In the genomic region with DNA sequence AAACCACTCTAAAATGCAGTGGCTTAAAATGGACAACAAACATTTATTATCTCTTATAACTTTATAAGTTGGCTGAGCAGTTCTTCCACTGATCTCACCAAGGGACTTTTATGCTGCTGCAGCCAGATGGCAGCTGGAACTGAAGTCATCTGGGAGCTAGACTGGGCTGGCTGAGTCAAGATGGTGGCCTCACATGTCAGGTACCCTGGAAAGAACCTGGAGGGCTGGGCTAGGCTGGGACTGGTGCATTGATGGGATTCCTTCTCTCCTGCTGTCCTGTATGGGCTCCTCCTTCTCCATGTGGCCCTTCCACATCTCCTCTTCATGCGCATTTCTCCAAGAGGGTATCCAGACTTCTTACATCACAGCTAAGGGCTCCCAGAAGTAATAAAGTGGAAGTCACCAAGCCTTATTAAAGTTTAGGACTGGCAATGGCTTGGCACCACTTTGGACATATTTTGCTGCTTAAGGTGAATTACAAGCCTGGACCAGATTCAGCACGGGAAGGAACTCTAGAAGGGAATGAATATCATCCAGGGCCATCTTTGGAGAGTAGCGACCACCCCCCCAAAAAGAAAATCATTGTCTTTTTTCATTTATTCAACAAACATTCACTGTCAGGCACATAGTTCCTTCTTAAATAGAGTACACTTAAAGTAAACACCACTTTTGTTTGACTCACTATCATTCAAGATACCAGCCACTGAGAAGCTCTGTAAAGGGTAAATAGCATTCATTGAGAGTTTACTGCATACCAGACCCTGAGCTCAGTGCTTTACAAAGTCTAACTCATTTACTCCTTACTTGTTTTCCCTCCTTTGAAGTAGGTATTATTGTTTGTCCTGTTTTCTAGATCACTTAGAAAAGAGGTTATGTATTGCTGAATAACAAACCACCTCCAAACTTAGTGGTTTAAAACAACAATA, we compare ENCODE assay signal across 16 cellular contexts.
DNase-seq lines count a peak whose midpoint lies in the region; ATAC-seq, FAIRE-seq and TF ChIP-seq lines count a peak whose summit lies in the region.
"Had no signal": no experiment of that assay in that cellular context is flagged by ENCODE, and none has a peak within 500 bp of the region (broad histone marks: within the 10 kb centered on the region; RNA-seq: fewer than 3 reads in every experiment).

No MANE protein-coding gene starts in this region.

- H3K9me3 ChIP-seq in Caco-2: peaks cover 11% of the 10 kb centered on the region
- H3K9me3 ChIP-seq in prostate gland: no peaks in the 10 kb centered on the region
- no peaks in the 10 kb centered on the region for H3K9me3 ChIP-seq in pancreas
- H3K9me3 ChIP-seq: BE2C, body of pancreas had no signal

- H3K36me3 ChIP-seq in Caco-2 (ENCODE audit: control insufficient read depth, insufficient read depth, low read length) (no peaks in the 10 kb centered on the region), prostate gland (no peaks in the 10 kb centered on the region), pancreas (no peaks in the 10 kb centered on the region)
- H3K36me3 ChIP-seq: BE2C, esophagus squamous epithelium had no signal

- peaks cover 6% of the 10 kb centered on the region for H3K9me3 Mint-ChIP-seq in Caco-2 (ENCODE audit: unreplicated experiment)
- H3K9me3 Mint-ChIP-seq in progenitor cell of endocrine pancreas (ENCODE audit: low read depth): peaks cover 7% of the 10 kb centered on the region

- peak overlapping the region; percentile 89 for H3K27ac Mint-ChIP-seq in Caco-2 (ENCODE audit: unreplicated experiment)
- no peak overlapping the region for H3K27ac Mint-ChIP-seq in progenitor cell of endocrine pancreas
- H3K27ac Mint-ChIP-seq: WTC11 had no signal

- H3K4me3 ChIP-seq in Caco-2 (ENCODE audit: low read depth, low read length) (no peak overlapping the region), prostate gland (no peak overlapping the region), pancreas (no peak overlapping the region)
- H3K4me3 ChIP-seq: body of pancreas, esophagus squamous epithelium had no signal

- H3K4me3 Mint-ChIP-seq in Caco-2 (ENCODE audit: unreplicated experiment) (no peak overlapping the region), progenitor cell of endocrine pancreas (ENCODE audit: low read depth) (no peak overlapping the region)
- H3K4me3 Mint-ChIP-seq: WTC11 had no signal

- H3K27me3 Mint-ChIP-seq in Caco-2 (ENCODE audit: insufficient read depth, unreplicated experiment): no peaks in the 10 kb centered on the region
- peaks cover 11% of the 10 kb centered on the region for H3K27me3 Mint-ChIP-seq in progenitor cell of endocrine pancreas

- H3K27me3 ChIP-seq in Caco-2 (replicated peaks; ENCODE audit: control insufficient read depth, insufficient read depth, low read length) (no peaks in the 10 kb centered on the region), prostate gland (replicated peaks; ENCODE audit: insufficient read depth) (no peaks in the 10 kb centered on the region), pancreas (no peaks in the 10 kb centered on the region)
- H3K27me3 ChIP-seq: BE2C, body of pancreas, esophagus squamous epithelium had no signal

- no peak for ATAC-seq in pancreas
- ATAC-seq: body of pancreas, left lobe of liver, WTC11 had no signal

- H3K36me3 Mint-ChIP-seq in Caco-2 (ENCODE audit: insufficient read depth, unreplicated experiment) (peaks cover 16% of the 10 kb centered on the region), progenitor cell of endocrine pancreas (ENCODE audit: insufficient read depth) (peaks cover 8% of the 10 kb centered on the region)

- peak; percentile 17 for FAIRE-seq in TTC549 (lab: Jason Lieb, UNC)
- no peak for FAIRE-seq in pancreas (lab: Jason Lieb, UNC)

- POLR2A ChIA-PET in Caco-2 (lab: Charles Lee): interaction anchor here (1.2 to 1.3 kb wide), 3 partner anchors 22 to 138 kb away, joined by 3 to 7 read pairs (median 4); partner anchors contain the start of gene ZFP36L2

- H3K4me1 ChIP-seq in Caco-2 (peaks cover 60% of the 10 kb centered on the region), prostate gland (replicated peaks) (peaks cover 8% of the 10 kb centered on the region), pancreas (peaks cover 0 to 7% (median 0%) of the 10 kb centered on the region in 3 donors)

- 58% methylated on average over 3 of the region's 3 CpGs for whole genome bisulfite sequencing in prostate gland
- 90% methylated on average over 3 of the region's 3 CpGs for WGBS in pancreas, 2 donors

- peaks cover 46% of the 10 kb centered on the region for H3K4me1 Mint-ChIP-seq in Caco-2 (ENCODE audit: low read depth, unreplicated experiment)
- peaks cover 36% of the 10 kb centered on the region for H3K4me1 Mint-ChIP-seq in progenitor cell of endocrine pancreas (ENCODE audit: low read depth)

- H3K27ac ChIP-seq in prostate gland (peak overlapping the region; percentile 79 to 87), pancreas (no peak overlapping the region)

- no peak for TF ChIP-seq POLR2A in prostate gland (IDR thresholded peaks at IDR 0.05)

- BruUV-seq in Caco-2 (replicated peaks; lab: Mats Ljungman, UMichigan): no TSS peak

- CTCF ChIA-PET in Caco-2 (lab: Charles Lee): interaction anchor here (0.6 to 1.4 kb wide), 7 partner anchors 10 to 131 kb away, joined by 3 to 4 read pairs (median 4); no protein-coding TSS in a partner anchor

- peak; percentile 40 to 60 for DNase-seq in Caco-2
- DNase-seq in fibroblast of peridontal ligament (ENCODE audit: extremely low read depth): peak; percentile 58
- DNase-seq in prostate gland (ENCODE audit: low spot score): no peak
- DNase-seq in GDM1 (lab: John Stamatoyannopoulos, UW): no peak
- no peak for DNase-seq in pancreas
- DNase-seq in progenitor cell of endocrine pancreas (ENCODE audit: low spot score, unreplicated experiment): no peak
- no peak for DNase-seq in GM19240 (ENCODE audit: insufficient read length, low spot score)
- DNase-seq: activated T-cell treated with anti-CD3 and anti-CD28 coated beads, Interleukin-2, amount 50 U/mL, for 1 hour; BE2C; body of pancreas; esophagus squamous epithelium; NCI-H1092; NCI-H69 had no signal

- no peak for TF ChIP-seq CTCF in Caco-2 (IDR thresholded peaks at IDR 0.05; ENCODE audit: insufficient read depth in 1 of 2, low read depth in 1 of 2, low read length in 1 of 2, severe bottlenecking in 1 of 2, unreplicated experiment in 1 of 2)
- no peak for TF ChIP-seq CTCF in prostate gland (IDR thresholded peaks at IDR 0.05)
- TF ChIP-seq CTCF in pancreas (IDR thresholded peaks at IDR 0.05): no peak
- TF ChIP-seq CTCF in progenitor cell of endocrine pancreas (IDR thresholded peaks at IDR 0.05; ENCODE audit: unreplicated experiment): no peak

- intact Hi-C loops in Caco-2 (cut with micrococcal nuclease; ENCODE audit: unreplicated experiment) (loop anchor here (1.0 to 5.0 kb wide), 3 partner anchors 48 to 111 kb away; no protein-coding TSS in a partner anchor), prostate gland (cut with DNase I) (loop anchor here (5.0 kb wide), 1 partner anchor 134 kb away; no protein-coding TSS in a partner anchor), pancreas (cut with DNase I) (no loop called here)

Comparison
In these comparisons a context has a peak if more than half of its experiments do, and no peak if none do; other contexts are left out.
1. DNase-seq: peak in Caco-2 (2 of 2) and fibroblast of peridontal ligament (single experiment); none in prostate gland (single experiment), GDM1 (single experiment), pancreas (0 of 6), progenitor cell of endocrine pancreas (single experiment) and GM19240 (single experiment).
2. H3K27ac ChIP-seq: peak in prostate gland (2 of 2); none in pancreas (0 of 4).
3. intact Hi-C loops: an anchor here in Caco-2 (1.0 to 5.0 kb wide) and prostate gland (5.0 kb wide); none called in pancreas.